In genomic region chr2:203444738-203445137, GRCh38 we compare ENCODE assay signal across 21 cellular contexts.
DNase-seq lines count a peak whose midpoint lies in the region; ATAC-seq, FAIRE-seq and TF ChIP-seq lines count a peak whose summit lies in the region.
"Had no signal": no experiment of that assay in that cellular context is flagged by ENCODE, and none has a peak within 500 bp of the region (broad histone marks: within the 10 kb centered on the region; RNA-seq: fewer than 3 reads in every experiment).

No MANE protein-coding gene starts in this region.

- intact Hi-C loops in CD4-positive, alpha-beta T cell (cut with DNase I, micrococcal nuclease) = no loop called here

- H3K4me3 ChIP-seq in cardiac muscle cell (no peak overlapping the region), right atrium auricular region (no peak overlapping the region), small intestine (ENCODE audit: low read depth in 1 of 2, low read length in 2 of 2) (no peak overlapping the region)
- H3K4me3 ChIP-seq: SK-N-MC had no signal

- H3K9me3 ChIP-seq in cardiac muscle cell (ENCODE audit: low read depth) (no peaks in the 10 kb centered on the region), right atrium auricular region (no peaks in the 10 kb centered on the region), small intestine (ENCODE audit: control insufficient read depth, low read depth) (no peaks in the 10 kb centered on the region)
- no peaks in the 10 kb centered on the region for H3K9me3 ChIP-seq in CD4-positive, alpha-beta T cell (ENCODE audit: control insufficient read depth, low read length)
- H3K9me3 ChIP-seq: BE2C had no signal

- H3K27ac Mint-ChIP-seq in endothelial cell (ENCODE audit: unreplicated experiment) = peak overlapping the region; percentile 20
- no peak overlapping the region for H3K27ac Mint-ChIP-seq in CD4-positive, alpha-beta T cell
- H3K27ac Mint-ChIP-seq: H9 had no signal

- no peaks in the 10 kb centered on the region for H3K9me3 Mint-ChIP-seq in endothelial cell (ENCODE audit: unreplicated experiment)
- H3K9me3 Mint-ChIP-seq in CD4-positive, alpha-beta T cell = no peaks in the 10 kb centered on the region
- H3K9me3 Mint-ChIP-seq: H9 had no signal

- WGBS in small intestine, 3 donors = 77 to 90% (median 82%) methylated on average over 7 of the region's 7 CpGs

- no peak overlapping the region for H3K4me3 Mint-ChIP-seq in endothelial cell (ENCODE audit: unreplicated experiment)
- H3K4me3 Mint-ChIP-seq in CD4-positive, alpha-beta T cell = no peak overlapping the region
- H3K4me3 Mint-ChIP-seq: H9 had no signal

- ATAC-seq in left lobe of liver = peak; percentile 45
- no peak for ATAC-seq in CD4-positive, alpha-beta T cell (ENCODE audit: poor library complexity)

- FAIRE-seq in small intestine (lab: Jason Lieb, UNC) = no peak
- FAIRE-seq: A204.1 had no signal

- DNase-seq in cardiac muscle cell (ENCODE audit: low read depth in 1 of 2, low spot score in 1 of 2) (peak in 1 of 2 donors; percentile 39), right atrium auricular region (ENCODE audit: low spot score) (no peak), endothelial cell (ENCODE audit: low spot score) (no peak), left lobe of liver (ENCODE audit: low spot score) (no peak), small intestine (no peak), GM19238 (ENCODE audit: insufficient read length, low spot score) (no peak)
- no peak for DNase-seq in CD4-positive, alpha-beta T cell
- DNase-seq: BE2C, DMS79, H9, KBM-7, NCI-H1092, NCI-H1436, NCI-H187 treated with DMSO at 0.1 percent for 48 hours, NCI-H2107, NCI-H446 treated with DMSO at 0.1 percent for 48 hours, NCI-H526 treated with DMSO at 0.1 percent for 48 hours, SHP77 treated with DMSO at 0.1 percent for 48 hours had no signal

- TF ChIP-seq CTCF in cardiac muscle cell (IDR thresholded peaks at IDR 0.05; ENCODE audit: low read depth, low read length) (no peak), right atrium auricular region (IDR thresholded peaks at IDR 0.05) (no peak), endothelial cell (IDR thresholded peaks at IDR 0.05; ENCODE audit: unreplicated experiment) (no peak)
- TF ChIP-seq CTCF in CD4-positive, alpha-beta T cell (IDR thresholded peaks at IDR 0.05) = no peak

- POLR2A ChIA-PET in CD4-positive, alpha-beta T cell (lab: Charles Lee) = no interaction called here

- H3K4me1 ChIP-seq in cardiac muscle cell (ENCODE audit: low read depth) = peaks cover 23% of the 10 kb centered on the region
- H3K4me1 ChIP-seq in right atrium auricular region = no peaks in the 10 kb centered on the region
- H3K4me1 ChIP-seq in small intestine (ENCODE audit: control insufficient read depth in 2 of 2, insufficient read depth in 1 of 2, low read depth in 1 of 2, low read length in 1 of 2) = no peaks in the 10 kb centered on the region
- H3K4me1 ChIP-seq: BE2C had no signal

- H3K36me3 ChIP-seq in cardiac muscle cell (peaks cover 14% of the 10 kb centered on the region), right atrium auricular region (peaks cover 29% of the 10 kb centered on the region), small intestine (ENCODE audit: control insufficient read depth in 2 of 2, insufficient read depth in 2 of 2, low read length in 2 of 2) (peaks cover 4 to 19% of the 10 kb centered on the region in 2 donors)
- H3K36me3 ChIP-seq: BE2C had no signal

- H3K36me3 Mint-ChIP-seq in endothelial cell (ENCODE audit: low read depth, unreplicated experiment) = peaks cover 32% of the 10 kb centered on the region
- peaks cover 16% of the 10 kb centered on the region for H3K36me3 Mint-ChIP-seq in CD4-positive, alpha-beta T cell (ENCODE audit: low read depth)

- CTCF ChIA-PET in CD4-positive, alpha-beta T cell (lab: Charles Lee) = no interaction called here

- H3K27ac ChIP-seq in cardiac muscle cell (peak overlapping the region; percentile 43), right atrium auricular region (no peak overlapping the region), small intestine (ENCODE audit: low read depth in 1 of 2, low read length in 1 of 2) (no peak overlapping the region)
- H3K27ac ChIP-seq in CD4-positive, alpha-beta T cell (ENCODE audit: low read depth, low read length) = no peak overlapping the region
- H3K27ac ChIP-seq: HL-60, SK-N-MC had no signal

- no peaks in the 10 kb centered on the region for H3K27me3 ChIP-seq in cardiac muscle cell
- no peaks in the 10 kb centered on the region for H3K27me3 ChIP-seq in right atrium auricular region
- H3K27me3 ChIP-seq in small intestine (ENCODE audit: control insufficient read depth in 2 of 2, insufficient read depth in 2 of 2, low read length in 2 of 2) = no peaks in the 10 kb centered on the region
- H3K27me3 ChIP-seq in CD4-positive, alpha-beta T cell (ENCODE audit: control insufficient read depth, insufficient read depth, low read length) = no peaks in the 10 kb centered on the region
- H3K27me3 ChIP-seq: BE2C had no signal

- peaks cover 2% of the 10 kb centered on the region for H3K27me3 Mint-ChIP-seq in endothelial cell (ENCODE audit: unreplicated experiment)
- no peaks in the 10 kb centered on the region for H3K27me3 Mint-ChIP-seq in CD4-positive, alpha-beta T cell

- H3K4me1 Mint-ChIP-seq in endothelial cell (ENCODE audit: unreplicated experiment) = peaks cover 38% of the 10 kb centered on the region
- no peaks in the 10 kb centered on the region for H3K4me1 Mint-ChIP-seq in CD4-positive, alpha-beta T cell (ENCODE audit: low read depth)
